In genomic region chr9:130058154-130058553, GRCh38 we compare ENCODE assay signal across 1 cellular context.
TF ChIP-seq lines count a peak whose summit lies in the region.

No MANE protein-coding gene starts in this region.

TF ChIP-seq in K562, 482 proteins besides CTCF, POLR2A, EP300 and RAD21:
- no peak for TF ChIP-seq ZBTB9 (CRISPR knock-in tag; IDR thresholded peaks at IDR 0.05)
- peak; percentile 31 for TF ChIP-seq ZNF316 (IDR thresholded peaks at IDR 0.05)
- TF ChIP-seq ZNF384 (IDR thresholded peaks at IDR 0.05; ENCODE audit: low read depth, low read length), result 0 out of 2 replicates have a peak, but pooled peaks have one; percentile 27
